8 cellular contexts compared by ENCODE assay signal in genomic region chr2:44100351-44100750, GRCh38.
DNase-seq lines count a peak whose midpoint lies in the region; ATAC-seq and TF ChIP-seq lines count a peak whose summit lies in the region.

No MANE protein-coding gene starts in this region.

- H3K4me1 Mint-ChIP-seq in glutamatergic neuron (ENCODE audit: low read depth, unreplicated experiment): no peaks in the 10 kb centered on the region

- peak; percentile 44 for ATAC-seq in left lobe of liver
- ATAC-seq in HG03378 (IDR thresholded peaks at IDR 0.05; ENCODE audit: unreplicated experiment): no peak
- ATAC-seq in HG02870 (IDR thresholded peaks at IDR 0.05; ENCODE audit: unreplicated experiment): no peak

- TF ChIP-seq CTCF in AG09319 (IDR thresholded peaks at IDR 0.05; ENCODE audit: low read depth, low read length): no peak
- no peak for TF ChIP-seq CTCF in glutamatergic neuron (IDR thresholded peaks at IDR 0.05; ENCODE audit: partially characterized antibody, unreplicated experiment)

- H3K4me3 Mint-ChIP-seq in glutamatergic neuron (ENCODE audit: unreplicated experiment): no peak overlapping the region

- H3K9me3 Mint-ChIP-seq in glutamatergic neuron (ENCODE audit: unreplicated experiment): no peaks in the 10 kb centered on the region

- DNase-seq in AG09319 (ENCODE audit: extremely low read depth, low read depth) (peak; percentile 84), HS-5 (ENCODE audit: low read depth) (peak; percentile 95), amniotic epithelial cell (ENCODE audit: low read depth) (peak; percentile 100), left lobe of liver (ENCODE audit: low spot score) (no peak), activated gamma-delta T cell (lab: John Stamatoyannopoulos, UW) (no peak), glutamatergic neuron (no peak)

- H3K36me3 Mint-ChIP-seq in glutamatergic neuron (ENCODE audit: unreplicated experiment): peaks cover 4% of the 10 kb centered on the region

- no peaks in the 10 kb centered on the region for H3K27me3 Mint-ChIP-seq in glutamatergic neuron (ENCODE audit: unreplicated experiment)

- no peak overlapping the region for H3K27ac Mint-ChIP-seq in glutamatergic neuron (ENCODE audit: unreplicated experiment)

Comparison
In these comparisons a context has a peak if more than half of its experiments do, and no peak if none do; other contexts are left out.
1. DNase-seq: peak in AG09319 (single experiment), HS-5 (single experiment) and amniotic epithelial cell (single experiment); none in left lobe of liver (single experiment), activated gamma-delta T cell (single experiment) and glutamatergic neuron (single experiment).